ENCODE assay signal across 11 cellular contexts in genomic region chr20:58854638-58855471, GRCh38. TPM values are rescaled to one million over a fixed set of nuclear protein-coding genes. Genes with fewer than 3 reads are reported as not detected.
DNase-seq lines count a peak whose midpoint lies in the region; ATAC-seq, FAIRE-seq and TF ChIP-seq lines count a peak whose summit lies in the region.
"Had no signal": no experiment of that assay in that cellular context is flagged by ENCODE, and none has a peak within 500 bp of the region (broad histone marks: within the 10 kb centered on the region; RNA-seq: fewer than 3 reads in every experiment).

No MANE protein-coding gene starts in this region.

- no peak for TF ChIP-seq CTCF in ascending aorta (IDR thresholded peaks at IDR 0.05)
- TF ChIP-seq CTCF in kidney (IDR thresholded peaks at IDR 0.05; ENCODE audit: borderline replicate concordance, extremely low read depth, insufficient read depth), result no peak

- H3K4me1 Mint-ChIP-seq in activated CD4-positive, alpha-beta T cell treated with anti-CD3 and anti-CD28 coated beads, Interleukin-2, amount 10 ng/mL, durations not matched to agents 24 days and 14 days, result peaks cover 17% of the 10 kb centered on the region
- H3K4me1 Mint-ChIP-seq in activated CD4-positive, alpha-beta T cell treated with anti-CD3 and anti-CD28 coated beads, Interleukin-2, amount 10 ng/mL, durations not matched to agents 7 days and 5 days, result peaks cover 22% of the 10 kb centered on the region
- H3K4me1 Mint-ChIP-seq in stimulated activated naive CD8-positive, alpha-beta T cell treated with anti-CD3 and anti-CD28 coated beads, Interleukin-15, amount 100 ng/mL, for 72 hours, result peaks cover 53% of the 10 kb centered on the region

- no peak for ATAC-seq in stimulated activated naive CD8-positive, alpha-beta T cell treated with anti-CD3 and anti-CD28 coated beads, Interleukin-15, amount 100 ng/mL, for 72 hours

- CTCF ChIA-PET in activated CD4-positive, alpha-beta T cell treated with anti-CD3 and anti-CD28 coated beads, Interleukin-2, amount 10 ng/mL, durations not matched to agents 7 days and 5 days (lab: Charles Lee), result no interaction called here

- H3K36me3 ChIP-seq in ascending aorta (no peaks in the 10 kb centered on the region), kidney (ENCODE audit: control insufficient read depth in 1 of 2, insufficient read depth in 2 of 2, low read length in 2 of 2) (no peaks in the 10 kb centered on the region)

- H3K4me1 ChIP-seq in ascending aorta (peaks cover 0 to 5% of the 10 kb centered on the region in 2 donors), kidney (ENCODE audit: control insufficient read depth in 1 of 2, insufficient read depth in 1 of 2, low read depth in 1 of 2, low read length in 2 of 2) (no peaks in the 10 kb centered on the region)

- intact Hi-C loops in activated CD4-positive, alpha-beta T cell treated with anti-CD3 and anti-CD28 coated beads, Interleukin-2, amount 10 ng/mL, durations not matched to agents 24 days and 14 days (cut with micrococcal nuclease), result no loop called here
- intact Hi-C loops in ascending aorta (cut with DNase I), result loop anchor here (10.0 kb wide), 1 partner anchor 620 kb away; no protein-coding TSS in a partner anchor
- intact Hi-C loops in kidney (cut with DNase I), result no loop called here

- FAIRE-seq in kidney (lab: Jason Lieb, UNC), result no peak

- H3K27ac Mint-ChIP-seq in activated CD4-positive, alpha-beta T cell treated with anti-CD3 and anti-CD28 coated beads, Interleukin-2, amount 10 ng/mL, durations not matched to agents 24 days and 14 days, result no peak overlapping the region
- no peak overlapping the region for H3K27ac Mint-ChIP-seq in activated CD4-positive, alpha-beta T cell treated with anti-CD3 and anti-CD28 coated beads, Interleukin-2, amount 10 ng/mL, durations not matched to agents 7 days and 5 days
- no peak overlapping the region for H3K27ac Mint-ChIP-seq in stimulated activated naive CD8-positive, alpha-beta T cell treated with anti-CD3 and anti-CD28 coated beads, Interleukin-15, amount 100 ng/mL, for 72 hours

- peak overlapping the region; percentile 15 for H3K4me3 Mint-ChIP-seq in activated CD4-positive, alpha-beta T cell treated with anti-CD3 and anti-CD28 coated beads, Interleukin-2, amount 10 ng/mL, durations not matched to agents 24 days and 14 days
- H3K4me3 Mint-ChIP-seq in activated CD4-positive, alpha-beta T cell treated with anti-CD3 and anti-CD28 coated beads, Interleukin-2, amount 10 ng/mL, durations not matched to agents 7 days and 5 days, result no peak overlapping the region
- peak overlapping the region; percentile 50 to 66 for H3K4me3 Mint-ChIP-seq in stimulated activated naive CD8-positive, alpha-beta T cell treated with anti-CD3 and anti-CD28 coated beads, Interleukin-15, amount 100 ng/mL, for 72 hours

- peaks cover 66% of the 10 kb centered on the region for H3K27me3 Mint-ChIP-seq in activated CD4-positive, alpha-beta T cell treated with anti-CD3 and anti-CD28 coated beads, Interleukin-2, amount 10 ng/mL, durations not matched to agents 24 days and 14 days
- H3K27me3 Mint-ChIP-seq in activated CD4-positive, alpha-beta T cell treated with anti-CD3 and anti-CD28 coated beads, Interleukin-2, amount 10 ng/mL, durations not matched to agents 7 days and 5 days, result peaks cover 66% of the 10 kb centered on the region
- peaks cover 87% of the 10 kb centered on the region for H3K27me3 Mint-ChIP-seq in stimulated activated naive CD8-positive, alpha-beta T cell treated with anti-CD3 and anti-CD28 coated beads, Interleukin-15, amount 100 ng/mL, for 72 hours

- H3K27me3 ChIP-seq in ascending aorta, result peaks cover 3% of the 10 kb centered on the region

- H3K9me3 Mint-ChIP-seq in activated CD4-positive, alpha-beta T cell treated with anti-CD3 and anti-CD28 coated beads, Interleukin-2, amount 10 ng/mL, durations not matched to agents 24 days and 14 days, result peaks cover 3% of the 10 kb centered on the region
- no peaks in the 10 kb centered on the region for H3K9me3 Mint-ChIP-seq in activated CD4-positive, alpha-beta T cell treated with anti-CD3 and anti-CD28 coated beads, Interleukin-2, amount 10 ng/mL, durations not matched to agents 7 days and 5 days
- H3K9me3 Mint-ChIP-seq in stimulated activated naive CD8-positive, alpha-beta T cell treated with anti-CD3 and anti-CD28 coated beads, Interleukin-15, amount 100 ng/mL, for 72 hours, result no peaks in the 10 kb centered on the region

- peak; percentile 62 for DNase-seq in activated CD4-positive, alpha-beta T cell treated with anti-CD3 and anti-CD28 coated beads, Interleukin-2, amount 10 ng/mL, durations not matched to agents 24 days and 14 days
- DNase-seq in activated CD4-positive, alpha-beta T cell treated with anti-CD3 and anti-CD28 coated beads, Interleukin-2, amount 10 ng/mL, durations not matched to agents 7 days and 5 days, result no peak
- DNase-seq in ascending aorta (ENCODE audit: low spot score in 2 of 2), result no peak
- DNase-seq in kidney, result peak; percentile 77
- peak in 1 of 2 donors; percentile 13 for DNase-seq in stimulated activated naive CD8-positive, alpha-beta T cell treated with anti-CD3 and anti-CD28 coated beads, Interleukin-15, amount 100 ng/mL, for 72 hours
- DNase-seq in dermis blood vessel endothelial cell, result no peak
- no peak for DNase-seq in activated CD4-positive, alpha-beta T cell treated with anti-CD3 and anti-CD28 coated beads, Interleukin-2, amount 50 U/mL, for 4 hours
- no peak for DNase-seq in NCI-H446 (lab: John Stamatoyannopoulos, UW)
- DNase-seq: amygdala, NCI-H146, SW 1271 had no signal

- H3K27ac ChIP-seq in ascending aorta, result no peak overlapping the region
- no peak overlapping the region for H3K27ac ChIP-seq in kidney (ENCODE audit: low read depth in 2 of 2, low read length in 2 of 2)

- POLR2A ChIA-PET in activated CD4-positive, alpha-beta T cell treated with anti-CD3 and anti-CD28 coated beads, Interleukin-2, amount 10 ng/mL, durations not matched to agents 7 days and 5 days (lab: Charles Lee), result interaction anchor here (0.6 kb wide), 1 partner anchor 21 kb away, joined by 4 read pairs; no protein-coding TSS in a partner anchor

- H3K4me3 ChIP-seq in ascending aorta, result peak overlapping the region; percentile 29 to 63
- H3K4me3 ChIP-seq in kidney (ENCODE audit: low read length in 2 of 2), result no peak overlapping the region

- peaks cover 2% of the 10 kb centered on the region for H3K36me3 Mint-ChIP-seq in activated CD4-positive, alpha-beta T cell treated with anti-CD3 and anti-CD28 coated beads, Interleukin-2, amount 10 ng/mL, durations not matched to agents 24 days and 14 days (ENCODE audit: low read depth)
- no peaks in the 10 kb centered on the region for H3K36me3 Mint-ChIP-seq in activated CD4-positive, alpha-beta T cell treated with anti-CD3 and anti-CD28 coated beads, Interleukin-2, amount 10 ng/mL, durations not matched to agents 7 days and 5 days (ENCODE audit: low read depth)

- H3K9me3 ChIP-seq in ascending aorta (no peaks in the 10 kb centered on the region), kidney (ENCODE audit: control insufficient read depth in 1 of 2, low read length in 2 of 2) (no peaks in the 10 kb centered on the region)

- no peak overlapping the region for H3K9ac ChIP-seq in kidney (ENCODE audit: low read length in 2 of 2)

RNA-seq across cellular contexts. Expression of gene GNAS, which starts 2.3 kb away (rescaled TPM):
- total RNA-seq in activated CD4-positive, alpha-beta T cell treated with anti-CD3 and anti-CD28 coated beads, Interleukin-2, amount 10 ng/mL, durations not matched to agents 24 days and 14 days, result 500 and 523 TPM in 2 replicates
- 1,000 to 10,000 TPM; 1,022 to 1,326 TPM for total RNA-seq in activated CD4-positive, alpha-beta T cell treated with anti-CD3 and anti-CD28 coated beads, Interleukin-2, amount 10 ng/mL, durations not matched to agents 7 days and 5 days
- total RNA-seq in ascending aorta (663 TPM), kidney (792 TPM), dermis blood vessel endothelial cell (365 and 726 TPM in 2 replicates)
- 867 TPM for polyA plus RNA-seq in kidney (ENCODE audit: insufficient read depth, low read depth, low replicate concordance)

RNA-seq across cellular contexts. Expression of gene GNAS-AS1, which starts 4.2 kb away (rescaled TPM):
- total RNA-seq in activated CD4-positive, alpha-beta T cell treated with anti-CD3 and anti-CD28 coated beads, Interleukin-2, amount 10 ng/mL, durations not matched to agents 24 days and 14 days, result 0.64 and 1.6 TPM in 2 replicates
- total RNA-seq in activated CD4-positive, alpha-beta T cell treated with anti-CD3 and anti-CD28 coated beads, Interleukin-2, amount 10 ng/mL, durations not matched to agents 7 days and 5 days, result 1 to 10 TPM in 1 of 2 experiments, under 1 TPM in 1; 0.96 to 1.5 TPM
- total RNA-seq in ascending aorta (not detected), kidney (0.88 TPM), dermis blood vessel endothelial cell (not detected in 2 replicates)
- polyA plus RNA-seq in kidney (ENCODE audit: insufficient read depth, low read depth, low replicate concordance), result 0.37 TPM

Comparison
In these comparisons a context has a peak if more than half of its experiments do, and no peak if none do; other contexts are left out.
1. DNase-seq: peak in activated CD4-positive, alpha-beta T cell treated with anti-CD3 and anti-CD28 coated beads, Interleukin-2, amount 10 ng/mL, durations not matched to agents 24 days and 14 days (single experiment) and kidney (single experiment); none in activated CD4-positive, alpha-beta T cell treated with anti-CD3 and anti-CD28 coated beads, Interleukin-2, amount 10 ng/mL, durations not matched to agents 7 days and 5 days (single experiment), ascending aorta (0 of 2), dermis blood vessel endothelial cell (single experiment), activated CD4-positive, alpha-beta T cell treated with anti-CD3 and anti-CD28 coated beads, Interleukin-2, amount 50 U/mL, for 4 hours (0 of 2) and NCI-H446 (0 of 2).
2. H3K4me3 ChIP-seq: peak in ascending aorta (2 of 2); none in kidney (0 of 2).